25 cellular contexts compared by ENCODE assay signal in the genomic region with DNA sequence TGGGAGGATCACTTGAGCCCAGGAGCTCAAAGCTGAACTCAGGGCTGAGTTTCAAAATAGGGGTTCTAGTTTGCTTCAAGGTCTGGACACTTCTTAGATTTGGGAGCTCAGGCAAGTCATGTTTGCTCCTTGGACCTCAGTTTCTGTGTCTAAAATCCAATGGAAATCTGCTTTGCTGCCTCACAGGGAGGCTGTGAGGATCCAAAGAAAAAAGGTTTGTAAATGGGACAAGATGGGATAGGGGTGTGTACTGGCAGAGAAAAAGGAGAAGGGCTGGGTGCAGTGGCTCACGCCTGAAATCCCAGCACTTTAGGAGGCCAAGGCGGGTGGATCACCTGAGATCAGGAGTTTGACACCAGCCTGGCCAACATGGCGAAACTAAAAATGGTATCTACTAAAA.
"Had no signal": no experiment of that assay in that cellular context is flagged by ENCODE, and none has a peak within 500 bp of the region (broad histone marks: within the 10 kb centered on the region; RNA-seq: fewer than 3 reads in every experiment).

No MANE protein-coding gene starts in this region.

- H3K4me3 ChIP-seq: cardiac muscle cell, SJSA1 had no signal

- DNase-seq: activated CD4-positive, alpha-beta T cell treated with anti-CD3 and anti-CD28 coated beads for 48 hours; activated CD4-positive, alpha-beta T cell treated with anti-CD3 and anti-CD28 coated beads, Interleukin-2, amount 50 U/mL, for 4 hours; activated CD4-positive, CD25-positive, alpha-beta regulatory T cell treated with anti-CD3 and anti-CD28 coated beads, Interleukin-2, amount 50 U/mL, for 72 hours; activated CD8-positive, alpha-beta T cell treated with anti-CD3 and anti-CD28 coated beads, Interleukin-2, amount 10 ng/mL, durations not matched to agents 7 days and 5 days; activated gamma-delta T cell treated with Interleukin-2 at 50 U/mL for 16 hours; activated naive CD4-positive, alpha-beta T cell treated with anti-CD3 and anti-CD28 coated beads, Interleukin-2, amount 10 ng/mL, durations not matched to agents 7 days and 5 days; activated naive CD8-positive, alpha-beta T cell treated with anti-CD3 and anti-CD28 coated beads for 36 hours; activated T-cell treated with anti-CD3 and anti-CD28 coated beads, Interleukin-2, amount 50 U/mL, for 72 hours; brain microvascular endothelial cell; NCI-H1092; NCI-H1417; NCI-H1694 treated with DMSO at 0.1 percent for 48 hours; NCI-H2029 treated with DMSO at 0.1 percent for 48 hours; NCI-H510A treated with DMSO at 0.1 percent for 48 hours; NCI-H69; NK-92 treated with Interleukin-12 subunit alpha and Interleukin-12 subunit beta, amount 100 ng/mL, for 24 hours; OCI-M1; RPMI8226; SHP77 had no signal

- H3K9me3 ChIP-seq: SJSA1 had no signal

- H3K36me3 ChIP-seq: brain microvascular endothelial cell, cardiac muscle cell, SJSA1 had no signal

- H3K27me3 ChIP-seq: brain microvascular endothelial cell, cardiac muscle cell had no signal

- H3K4me1 ChIP-seq: SJSA1 had no signal

- ATAC-seq: activated CD8-positive, alpha-beta T cell treated with anti-CD3 and anti-CD28 coated beads, Interleukin-2, amount 10 ng/mL, durations not matched to agents 7 days and 5 days; activated T-cell treated with anti-CD3 and anti-CD28 coated beads, Interleukin-2, amount 50 U/mL, for 72 hours; Panc1; SK-N-SH treated with all-trans-retinoic acid at 6 μM for 48 hours; WTC11 had no signal

- H3K27ac ChIP-seq: brain microvascular endothelial cell, cardiac muscle cell, KMS-11, SJSA1 had no signal
